32 cellular contexts compared by ENCODE assay signal in genomic region chr14:61254803-61255526, GRCh38. TPM values are rescaled to one million over a fixed set of nuclear protein-coding genes. Genes with fewer than 3 reads are reported as not detected.
A peak's percentile ranks its signal among the peaks of the same experiment; 100 is the strongest.
DNase-seq lines count a peak whose midpoint lies in the region; ATAC-seq, FAIRE-seq and TF ChIP-seq lines count a peak whose summit lies in the region.
"Had no signal": no experiment of that assay in that cellular context is flagged by ENCODE, and none has a peak within 500 bp of the region (broad histone marks: within the 10 kb centered on the region; RNA-seq: fewer than 3 reads in every experiment).

No MANE protein-coding gene starts in this region.

- H3F3A ChIP-seq in SK-N-SH (replicated peaks; ENCODE audit: insufficient read depth) = peaks cover 54% of the 10 kb centered on the region

- no peak overlapping the region for H3K4me3 Mint-ChIP-seq in astrocyte (ENCODE audit: unreplicated experiment)
- H3K4me3 Mint-ChIP-seq in activated CD4-positive, alpha-beta T cell treated with anti-CD3 and anti-CD28 coated beads, Interleukin-2, amount 10 ng/mL, durations not matched to agents 24 days and 14 days = no peak overlapping the region
- H3K4me3 Mint-ChIP-seq: activated CD4-positive, alpha-beta memory T cell treated with anti-CD3 and anti-CD28 coated beads for 36 hours; activated naive CD4-positive, alpha-beta T cell treated with anti-CD3 and anti-CD28 coated beads, Interleukin-2, amount 10 ng/mL, durations not matched to agents 7 days and 5 days; CD4-positive, alpha-beta T cell; naive thymus-derived CD4-positive, alpha-beta T cell; stimulated activated naive CD8-positive, alpha-beta T cell treated with anti-CD3 and anti-CD28 coated beads, Interleukin-15, Interleukin-2, amounts not matched to agents 100 ng/mL and 50 ng/mL, for 24 hours had no signal

- H2AFZ ChIP-seq in SK-N-SH (ENCODE audit: low read depth) (no peak overlapping the region), astrocyte (ENCODE audit: low read depth, low read length) (peak overlapping the region; percentile 28)

- H3K79me2 ChIP-seq in SK-N-SH (ENCODE audit: insufficient read depth) (no peaks in the 10 kb centered on the region), astrocyte (ENCODE audit: insufficient read depth, low read length) (no peaks in the 10 kb centered on the region), mesendoderm (ENCODE audit: control insufficient read depth, insufficient read depth, low read length) (no peaks in the 10 kb centered on the region)

- TF ChIP-seq CTCF in SK-N-SH (IDR thresholded peaks at IDR 0.05) (no peak), astrocyte (IDR thresholded peaks at IDR 0.05; ENCODE audit: insufficient read depth, low read depth, low read length) (no peak), brain microvascular endothelial cell (IDR thresholded peaks at IDR 0.05; ENCODE audit: low read depth, low read length, missing control alignments) (no peak)

- H3K4me2 ChIP-seq in SK-N-SH (no peak overlapping the region), astrocyte (ENCODE audit: low read length) (no peak overlapping the region), mesendoderm (ENCODE audit: low read length) (no peak overlapping the region)

- H2BK120ac ChIP-seq in mesendoderm (ENCODE audit: low read depth, low read length) = no peak overlapping the region

- H3K27me3 ChIP-seq in SK-N-SH (ENCODE audit: insufficient read depth) (no peaks in the 10 kb centered on the region), astrocyte (ENCODE audit: insufficient read depth, low read length) (no peaks in the 10 kb centered on the region), mesendoderm (ENCODE audit: insufficient read depth, low read length, poor library complexity) (no peaks in the 10 kb centered on the region), brain microvascular endothelial cell (replicated peaks) (no peaks in the 10 kb centered on the region)
- H3K27me3 ChIP-seq: cardiac muscle cell, colonic mucosa, vagina had no signal

- no peak for DNase-seq in SK-N-SH
- no peak for DNase-seq in astrocyte (ENCODE audit: low read depth)
- peak; percentile 95 for DNase-seq in mesendoderm
- no peak for DNase-seq in brain microvascular endothelial cell
- DNase-seq in NCI-H345 treated with DMSO at 0.1 percent for 48 hours (lab: John Stamatoyannopoulos, UW; ENCODE audit: unreplicated experiment) = no peak
- no peak for DNase-seq in activated CD4-positive, alpha-beta T cell treated with anti-CD3 and anti-CD28 coated beads, Interleukin-2, amount 10 ng/mL, durations not matched to agents 24 days and 14 days
- DNase-seq: activated CD4-positive, alpha-beta memory T cell treated with anti-CD3 and anti-CD28 coated beads for 36 hours; activated CD8-positive, alpha-beta memory T cell treated with anti-CD3 and anti-CD28 coated beads, Interleukin-2, amount 50 U/mL, for 4 hours; activated naive CD4-positive, alpha-beta T cell treated with anti-CD3 and anti-CD28 coated beads, Interleukin-2, amount 10 ng/mL, durations not matched to agents 7 days and 5 days; amygdala; CD4-positive, alpha-beta T cell; colonic mucosa; effector memory CD4-positive, alpha-beta T cell; heart left ventricle; left ventricle myocardium inferior; midbrain; naive thymus-derived CD4-positive, alpha-beta T cell; NCI-H526; occipital lobe; RPMI8226; small intestine had no signal

- no peak overlapping the region for H4K8ac ChIP-seq in mesendoderm (ENCODE audit: low read depth, low read length)

- no peak overlapping the region for H3K56ac ChIP-seq in mesendoderm (ENCODE audit: low read length)

- H3K27ac Mint-ChIP-seq in astrocyte (ENCODE audit: unreplicated experiment) = no peak overlapping the region
- H3K27ac Mint-ChIP-seq in activated CD4-positive, alpha-beta T cell treated with anti-CD3 and anti-CD28 coated beads, Interleukin-2, amount 10 ng/mL, durations not matched to agents 24 days and 14 days = no peak overlapping the region
- H3K27ac Mint-ChIP-seq: activated CD4-positive, alpha-beta memory T cell treated with anti-CD3 and anti-CD28 coated beads for 36 hours; activated naive CD4-positive, alpha-beta T cell treated with anti-CD3 and anti-CD28 coated beads, Interleukin-2, amount 10 ng/mL, durations not matched to agents 7 days and 5 days; CD4-positive, alpha-beta T cell; naive thymus-derived CD4-positive, alpha-beta T cell; stimulated activated naive CD8-positive, alpha-beta T cell treated with anti-CD3 and anti-CD28 coated beads, Interleukin-15, Interleukin-2, amounts not matched to agents 100 ng/mL and 50 ng/mL, for 24 hours had no signal

- H3K4ac ChIP-seq in mesendoderm (ENCODE audit: low read depth, low read length) = no peak overlapping the region

- H3K4me1 ChIP-seq in SK-N-SH (ENCODE audit: control insufficient read depth in 1 of 2, insufficient read depth in 2 of 2, low read depth in 1 of 2, low read length in 1 of 2) = peaks cover 19 to 36% of the 10 kb centered on the region in 2 experiments
- H3K4me1 ChIP-seq in astrocyte (ENCODE audit: insufficient read depth, low read length) = peaks cover 16% of the 10 kb centered on the region
- H3K4me1 ChIP-seq in mesendoderm (ENCODE audit: control insufficient read depth, low read depth, low read length) = no peaks in the 10 kb centered on the region
- H3K4me1 ChIP-seq: colonic mucosa, left ventricle myocardium inferior had no signal

- H3K4me3 ChIP-seq in SK-N-SH (ENCODE audit: low read depth in 2 of 2, low read length in 1 of 2) (no peak overlapping the region), astrocyte (ENCODE audit: insufficient read depth, low read depth, low read length) (no peak overlapping the region), mesendoderm (ENCODE audit: low read length) (no peak overlapping the region), brain microvascular endothelial cell (ENCODE audit: low read depth, low read length) (no peak overlapping the region)
- H3K4me3 ChIP-seq: cardiac muscle cell, colonic mucosa, heart left ventricle, left ventricle myocardium inferior, thoracic aorta, vagina had no signal

- H2BK5ac ChIP-seq in mesendoderm (ENCODE audit: low read length) = no peak overlapping the region

- 86% methylated on average over 8 of the region's 8 CpGs for WGBS in SK-N-SH (ENCODE audit: low lambda C conversion rate)
- WGBS in mesendoderm (ENCODE audit: extremely low coverage, insufficient coverage, low lambda C conversion rate) = no CpG with 5 or more reads among the region's 8 CpGs

- no peaks in the 10 kb centered on the region for H3K27me3 Mint-ChIP-seq in astrocyte (ENCODE audit: low read depth, unreplicated experiment)
- peaks cover 36% of the 10 kb centered on the region for H3K27me3 Mint-ChIP-seq in activated CD4-positive, alpha-beta T cell treated with anti-CD3 and anti-CD28 coated beads, Interleukin-2, amount 10 ng/mL, durations not matched to agents 24 days and 14 days

- TF ChIP-seq EP300 in SK-N-SH (IDR thresholded peaks at IDR 0.05; ENCODE audit: borderline replicate concordance in 1 of 2, low read depth in 1 of 2, low read length in 1 of 2) = no peak; a peak in 1 of 4 replicates

- H3K36me3 ChIP-seq in SK-N-SH (replicated peaks in 1 of 2; ENCODE audit: control insufficient read depth in 1 of 2, insufficient read depth in 2 of 2, low read length in 1 of 2) (no peaks in the 10 kb centered on the region), astrocyte (ENCODE audit: insufficient read depth, low read length) (no peaks in the 10 kb centered on the region), mesendoderm (ENCODE audit: control insufficient read depth, insufficient read depth, low read length) (no peaks in the 10 kb centered on the region), brain microvascular endothelial cell (replicated peaks) (no peaks in the 10 kb centered on the region)
- H3K36me3 ChIP-seq: cardiac muscle cell, colonic mucosa, heart left ventricle, left ventricle myocardium inferior, thoracic aorta, vagina had no signal

- H3K23ac ChIP-seq in mesendoderm (ENCODE audit: low read length) = no peak overlapping the region

- peaks cover 2% of the 10 kb centered on the region for H3K9me3 Mint-ChIP-seq in astrocyte (ENCODE audit: unreplicated experiment)
- no peaks in the 10 kb centered on the region for H3K9me3 Mint-ChIP-seq in activated CD4-positive, alpha-beta T cell treated with anti-CD3 and anti-CD28 coated beads, Interleukin-2, amount 10 ng/mL, durations not matched to agents 24 days and 14 days
- H3K9me3 Mint-ChIP-seq: activated CD4-positive, alpha-beta memory T cell treated with anti-CD3 and anti-CD28 coated beads for 36 hours; activated naive CD4-positive, alpha-beta T cell treated with anti-CD3 and anti-CD28 coated beads, Interleukin-2, amount 10 ng/mL, durations not matched to agents 7 days and 5 days; CD4-positive, alpha-beta T cell; naive thymus-derived CD4-positive, alpha-beta T cell; stimulated activated naive CD8-positive, alpha-beta T cell treated with anti-CD3 and anti-CD28 coated beads, Interleukin-15, Interleukin-2, amounts not matched to agents 100 ng/mL and 50 ng/mL, for 24 hours had no signal

- H4K20me1 ChIP-seq in SK-N-SH (ENCODE audit: insufficient read depth) (no peaks in the 10 kb centered on the region), astrocyte (ENCODE audit: insufficient read depth, low read length) (no peaks in the 10 kb centered on the region)

- H3K9me3 ChIP-seq in SK-N-SH = no peaks in the 10 kb centered on the region
- H3K9me3 ChIP-seq in astrocyte (ENCODE audit: insufficient read depth, low read depth, low read length) = no peaks in the 10 kb centered on the region
- H3K9me3 ChIP-seq: colonic mucosa, heart left ventricle, left ventricle myocardium inferior, thoracic aorta, vagina had no signal

- CTCF ChIA-PET in SK-N-SH (lab: Yijun Ruan, JAX) = interaction anchor here (1.0 to 9.5 kb wide), 4 partner anchors 13 to 631 kb away, joined by 3 to 119 read pairs (median 17); no protein-coding TSS in a partner anchor

- intact Hi-C loops in activated CD4-positive, alpha-beta T cell treated with anti-CD3 and anti-CD28 coated beads, Interleukin-2, amount 10 ng/mL, durations not matched to agents 24 days and 14 days (cut with micrococcal nuclease) = no loop called here

- H3K9ac ChIP-seq in SK-N-SH (no peak overlapping the region), astrocyte (ENCODE audit: low read length) (no peak overlapping the region), mesendoderm (ENCODE audit: low read length) (no peak overlapping the region)

- no peak overlapping the region for H2BK15ac ChIP-seq in mesendoderm (replicated peaks; ENCODE audit: low read depth)

- no peak for ATAC-seq in SK-N-SH treated with all-trans-retinoic acid at 6 μM for 48 hours
- no peak for ATAC-seq in GM18520 (IDR thresholded peaks at IDR 0.05; ENCODE audit: unreplicated experiment)
- ATAC-seq: activated CD4-positive, CD25-positive, alpha-beta regulatory T cell treated with anti-CD3 and anti-CD28 coated beads, Interleukin-2, amount 50 U/mL, for 24 hours; heart left ventricle; naive thymus-derived CD4-positive, alpha-beta T cell had no signal

- H3K18ac ChIP-seq in mesendoderm (ENCODE audit: low read length) = no peak overlapping the region

- POLR2A ChIA-PET in SK-N-SH (lab: Yijun Ruan, JAX) = no interaction called here

- in situ Hi-C loops in brain microvascular endothelial cell (cut with HindIII; ENCODE audit: low pct_ligation_motif_present, low sequenced_read_pairs) = no loop called here

- no peak for TF ChIP-seq RAD21 in SK-N-SH (IDR thresholded peaks at IDR 0.05; ENCODE audit: low read length)

- no peaks in the 10 kb centered on the region for H3K79me1 ChIP-seq in mesendoderm (ENCODE audit: low read length)

- FAIRE-seq in astrocyte (lab: Jason Lieb, UNC) = no peak
- FAIRE-seq: G401.6, small intestine had no signal

- H2AK5ac ChIP-seq in mesendoderm (ENCODE audit: low read length) = no peak overlapping the region

- no peaks in the 10 kb centered on the region for H3K9me2 ChIP-seq in SK-N-SH

- no peaks in the 10 kb centered on the region for H3K36me3 Mint-ChIP-seq in astrocyte (ENCODE audit: low read depth, unreplicated experiment)
- no peaks in the 10 kb centered on the region for H3K36me3 Mint-ChIP-seq in activated CD4-positive, alpha-beta T cell treated with anti-CD3 and anti-CD28 coated beads, Interleukin-2, amount 10 ng/mL, durations not matched to agents 24 days and 14 days (ENCODE audit: low read depth)
- H3K36me3 Mint-ChIP-seq: activated CD4-positive, alpha-beta memory T cell treated with anti-CD3 and anti-CD28 coated beads for 36 hours; activated naive CD4-positive, alpha-beta T cell treated with anti-CD3 and anti-CD28 coated beads, Interleukin-2, amount 10 ng/mL, durations not matched to agents 7 days and 5 days; naive thymus-derived CD4-positive, alpha-beta T cell had no signal

- H4K5ac ChIP-seq in mesendoderm (ENCODE audit: low read length) = no peak overlapping the region

- no peaks in the 10 kb centered on the region for H3K4me1 Mint-ChIP-seq in astrocyte (ENCODE audit: low read depth, unreplicated experiment)
- peaks cover 3% of the 10 kb centered on the region for H3K4me1 Mint-ChIP-seq in activated CD4-positive, alpha-beta T cell treated with anti-CD3 and anti-CD28 coated beads, Interleukin-2, amount 10 ng/mL, durations not matched to agents 24 days and 14 days
- H3K4me1 Mint-ChIP-seq: activated naive CD4-positive, alpha-beta T cell treated with anti-CD3 and anti-CD28 coated beads, Interleukin-2, amount 10 ng/mL, durations not matched to agents 7 days and 5 days had no signal

- H3K27ac ChIP-seq in SK-N-SH (ENCODE audit: low read depth in 2 of 2, low read length in 1 of 2) (peak overlapping the region; percentile 67 to 99; a peak in 3 of 4 replicates), astrocyte (ENCODE audit: low read depth, low read length) (no peak overlapping the region), mesendoderm (ENCODE audit: low read depth, low read length) (no peak overlapping the region), brain microvascular endothelial cell (no peak overlapping the region)
- H3K27ac ChIP-seq: cardiac muscle cell, colonic mucosa, heart left ventricle, left ventricle myocardium inferior, thoracic aorta, vagina had no signal

RNA-seq across cellular contexts. Expression of gene TMEM30B, which starts 26.2 kb away (rescaled TPM):
- polyA plus RNA-seq in SK-N-SH (2012; rRNA removed) = 0.13 and 0.15 TPM in 2 replicates
- polyA plus RNA-seq in SK-N-SH (2012; cell fraction: cytosol; rRNA removed) = 0.12 and 0.14 TPM in 2 replicates
- polyA plus RNA-seq in SK-N-SH (2012; cell fraction: nucleus; rRNA removed) = 0.04 and 0.08 TPM in 2 replicates
- total RNA-seq in astrocyte = 0.36 TPM in 1 of 2 replicates, not detected in the other
- 9.9 TPM for polyA plus RNA-seq in mesendoderm (2013, experiment 1 of 2)
- 9.9 TPM for polyA plus RNA-seq in mesendoderm (2013, experiment 2 of 2)
- total RNA-seq in activated CD4-positive, alpha-beta T cell treated with anti-CD3 and anti-CD28 coated beads, Interleukin-2, amount 10 ng/mL, durations not matched to agents 24 days and 14 days = 0.44 and 0.47 TPM in 2 replicates
- total RNA-seq: A172, fibroblast of villous mesenchyme, SK-MEL-5 had no signal

Comparison
In these comparisons a context has a peak if more than half of its experiments do, and no peak if none do; other contexts are left out.
1. H3K27ac ChIP-seq: peak in SK-N-SH (2 of 2); none in astrocyte (single experiment), mesendoderm (single experiment) and brain microvascular endothelial cell (single experiment).